ENCODE assay signal across 9 cellular contexts in the genomic region with DNA sequence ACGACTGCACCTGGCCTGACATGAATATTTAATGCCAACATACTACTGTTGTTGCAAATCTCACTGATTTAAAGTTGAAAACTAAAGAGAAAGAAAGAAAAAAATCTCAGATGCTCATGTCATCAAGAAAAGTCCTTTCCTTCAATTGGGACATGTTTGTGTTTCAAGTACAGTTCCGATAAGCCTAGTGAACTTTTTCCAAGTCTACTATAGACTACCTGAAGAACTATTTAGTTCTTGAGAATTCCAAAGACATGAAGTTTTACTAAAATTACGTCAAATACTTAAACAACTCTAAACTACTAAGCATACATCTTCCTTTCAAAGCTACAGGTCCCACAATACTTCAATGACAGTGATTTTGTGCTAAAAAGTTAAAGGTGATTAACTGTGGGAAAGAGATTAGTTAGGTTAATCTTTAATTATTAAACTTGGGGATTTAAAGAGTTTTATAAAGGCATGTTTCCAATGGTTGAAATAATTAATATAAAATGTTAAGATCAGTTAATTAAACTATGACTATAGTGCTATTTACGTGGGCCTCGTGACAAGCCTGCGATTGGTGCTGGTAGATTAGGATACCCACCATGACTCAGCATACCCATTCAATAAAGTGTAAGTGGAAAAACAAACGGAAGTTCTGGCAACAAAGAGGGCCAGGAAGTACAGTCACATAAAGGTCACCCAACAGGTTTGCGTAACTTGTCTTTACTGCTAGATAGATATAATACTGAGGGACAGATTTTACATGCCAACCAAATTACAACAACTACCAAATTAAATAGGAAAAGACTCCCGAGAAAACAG. TPM values are rescaled to one million over a fixed set of nuclear protein-coding genes. Genes with fewer than 3 reads are reported as not detected.
DNase-seq lines count a peak whose midpoint lies in the region; ATAC-seq and TF ChIP-seq lines count a peak whose summit lies in the region.
"Had no signal": no experiment of that assay in that cellular context is flagged by ENCODE, and none has a peak within 500 bp of the region (broad histone marks: within the 10 kb centered on the region; RNA-seq: fewer than 3 reads in every experiment).

No MANE protein-coding gene starts in this region.

- no peaks in the 10 kb centered on the region for H4K20me1 ChIP-seq in IMR-90 (ENCODE audit: insufficient read depth, low read length)

- H3K4me3 ChIP-seq in IMR-90 (ENCODE audit: insufficient read depth, low read depth, low read length), result no peak overlapping the region
- H3K4me3 ChIP-seq: skin epidermis had no signal

- no peak overlapping the region for H3K9ac ChIP-seq in IMR-90 (ENCODE audit: low read depth, low read length)

- H2AK9ac ChIP-seq in IMR-90 (replicated peaks; ENCODE audit: low read depth, low read length, poor library complexity), result no peak overlapping the region

- DNase-seq in AML-193 (lab: John Stamatoyannopoulos, UW), result peak; percentile 68 to 82
- DNase-seq in IMR-90, result peak; percentile 83
- peak; percentile 62 for DNase-seq in amniotic epithelial cell (ENCODE audit: low read depth)
- peak; percentile 66 for DNase-seq in left lobe of liver (ENCODE audit: low spot score)
- DNase-seq in OCI-M2 (lab: John Stamatoyannopoulos, UW; ENCODE audit: unreplicated experiment), result no peak
- no peak for DNase-seq in inferior parietal cortex (ENCODE audit: extremely low spot score)

- H2BK5ac ChIP-seq in IMR-90 (ENCODE audit: low read depth, low read length, poor library complexity, severe bottlenecking), result peak overlapping the region; percentile 8

- H3K27ac ChIP-seq in IMR-90 (ENCODE audit: insufficient read depth, low read length), result no peak overlapping the region

- POLR2A ChIA-PET in IMR-90 (lab: Charles Lee; ENCODE audit: unreplicated experiment), result interaction anchor here (0.5 kb wide), 1 partner anchor 12 kb away, joined by 3 read pairs; no protein-coding TSS in a partner anchor

- dilution Hi-C loops in IMR-90 (cut with HindIII; ENCODE audit: low sequenced_read_pairs, unreplicated experiment), result no loop called here

- H3K79me1 ChIP-seq in IMR-90 (ENCODE audit: low read depth in 1 of 2, low read length in 2 of 2), result peaks cover 9 to 58% of the 10 kb centered on the region in 2 experiments

- TF ChIP-seq CTCF in IMR-90 (conservative IDR thresholded peaks at IDR 0.05; ENCODE audit: low read depth, low read length), result no peak

- TF ChIP-seq POLR2A in IMR-90 (IDR thresholded peaks at IDR 0.05; ENCODE audit: low read depth, low read length), result no peak

- no peak for TF ChIP-seq RAD21 in IMR-90 (IDR thresholded peaks at IDR 0.05; ENCODE audit: low read length)

- peak overlapping the region; percentile 62; the same call in 1 of the 2 replicates for H2BK20ac ChIP-seq in IMR-90 (ENCODE audit: low read depth, low read length)

- H4K91ac ChIP-seq in IMR-90 (ENCODE audit: insufficient read depth, low read depth, low read length), result peak overlapping the region; percentile 33; the same call in 1 of the 2 replicates

- H4K8ac ChIP-seq in IMR-90 (ENCODE audit: low read depth in 2 of 2, low read length in 2 of 2), result no peak overlapping the region

- peak overlapping the region; percentile 22; the same call in 1 of the 2 replicates for H3K4me2 ChIP-seq in IMR-90 (ENCODE audit: low read depth, low read length)

- no peak overlapping the region for H2AFZ ChIP-seq in IMR-90 (replicated peaks; ENCODE audit: low read length, poor library complexity)

- H3K9me3 ChIP-seq in IMR-90 (ENCODE audit: control insufficient read depth, insufficient read depth, low read length), result no peaks in the 10 kb centered on the region

- peak overlapping the region; percentile 74; the same call in 1 of the 2 replicates for H3K23ac ChIP-seq in IMR-90 (ENCODE audit: low read depth, low read length)

- no peak overlapping the region; the same call in 1 of the 2 replicates for H2AK5ac ChIP-seq in IMR-90 (ENCODE audit: low read depth, low read length)

- H3K36me3 ChIP-seq in IMR-90 (ENCODE audit: control insufficient read depth, insufficient read depth, low read length), result peaks cover 9% of the 10 kb centered on the region

- no peak overlapping the region; the same call in 1 of the 2 replicates for H3K18ac ChIP-seq in IMR-90 (ENCODE audit: low read depth, low read length)

- in situ Hi-C loops in IMR-90 (cut with MboI; ENCODE audit: low sequenced_read_pairs), result no loop called here

- H3K14ac ChIP-seq in IMR-90 (replicated peaks; ENCODE audit: low read depth, low read length), result 0 out of 2 replicates have a peak overlapping the region, but pooled peaks have one; percentile 59

- H3K4me1 ChIP-seq in IMR-90 (ENCODE audit: control insufficient read depth, insufficient read depth, low read length), result peaks cover 6% of the 10 kb centered on the region

- CTCF ChIA-PET in IMR-90 (lab: Yijun Ruan, JAX), result interaction anchor here (1.6 kb wide), 1 partner anchor 12 kb away, joined by 10 read pairs; no protein-coding TSS in a partner anchor

- WGBS in IMR-90 (ENCODE audit: extremely low coverage in 2 of 2, insufficient read length in 1 of 2), 2 experiments, result no CpG with 5 or more reads among the region's 9 CpGs

- no TSS peak for BruUV-seq in IMR-90 (replicated peaks; lab: Mats Ljungman, UMichigan)

- H3K4ac ChIP-seq in IMR-90 (ENCODE audit: low read depth, low read length), result peak overlapping the region; percentile 45; the same call in 1 of the 2 replicates

- H3K27me3 ChIP-seq in IMR-90 (ENCODE audit: control insufficient read depth, insufficient read depth, low read length), result no peaks in the 10 kb centered on the region

- peak; percentile 35 for ATAC-seq in IMR-90 (ENCODE audit: low read depth)
- peak; percentile 87 for ATAC-seq in left lobe of liver
- ATAC-seq in HG02938 (IDR thresholded peaks at IDR 0.05; ENCODE audit: unreplicated experiment), result no peak
- ATAC-seq in GM18511 (IDR thresholded peaks at IDR 0.05; ENCODE audit: unreplicated experiment), result no peak

- H2BK15ac ChIP-seq in IMR-90 (ENCODE audit: low read depth, low read length), result peak overlapping the region; percentile 67; the same call in 2 of the 3 replicates

- H2BK120ac ChIP-seq in IMR-90 (ENCODE audit: low read depth, low read length), result no peak overlapping the region; the same call in 1 of the 2 replicates

- no peak overlapping the region for H4K5ac ChIP-seq in IMR-90 (ENCODE audit: low read depth, low read length)

- H3K9me1 ChIP-seq in IMR-90 (ENCODE audit: insufficient read depth, low read length), result peaks cover 15% of the 10 kb centered on the region

- intact Hi-C loops in IMR-90 (cut with micrococcal nuclease), result loop anchor here (5.0 to 10.0 kb wide), 2 partner anchors 39 to 147 kb away; no protein-coding TSS in a partner anchor

- no peak overlapping the region for H3K56ac ChIP-seq in IMR-90 (ENCODE audit: extremely low read depth, insufficient read depth, low read length)

TF ChIP-seq in IMR-90, 13 proteins besides CTCF, POLR2A, EP300 and RAD21:
- no peak for TF ChIP-seq RFX5 (IDR thresholded peaks at IDR 0.05; ENCODE audit: low read depth, low read length)
- peak; percentile 75 for TF ChIP-seq MAFK (IDR thresholded peaks at IDR 0.05; ENCODE audit: low read depth, low read length)
- TF ChIP-seq CHD1 (IDR thresholded peaks at IDR 0.05; ENCODE audit: low read depth, low read length), result no peak
- TF ChIP-seq ELK1 (IDR thresholded peaks at IDR 0.05; ENCODE audit: borderline replicate concordance, low read depth, low read length), result no peak
- peak; percentile 97 for TF ChIP-seq NFE2L2 (IDR thresholded peaks at IDR 0.05; ENCODE audit: low read depth, low read length)
- TF ChIP-seq SMC3 (IDR thresholded peaks at IDR 0.05; ENCODE audit: low read depth, low read length), result no peak
- no peak; the same call in 1 of the 2 replicates for TF ChIP-seq BHLHE40 (IDR thresholded peaks at IDR 0.05; ENCODE audit: low read depth, low read length)
- no peak for TF ChIP-seq RCOR1 (IDR thresholded peaks at IDR 0.05; ENCODE audit: insufficient replicate concordance, low read length)
- peak; percentile 92 for TF ChIP-seq CEBPB (IDR thresholded peaks at IDR 0.05; ENCODE audit: low read depth, low read length)
- 0 out of 2 replicates have a peak, but pooled peaks have one; percentile 30 for TF ChIP-seq FOS (IDR thresholded peaks at IDR 0.05; ENCODE audit: low read depth, low read length)
- TF ChIP-seq, protein P1, sequence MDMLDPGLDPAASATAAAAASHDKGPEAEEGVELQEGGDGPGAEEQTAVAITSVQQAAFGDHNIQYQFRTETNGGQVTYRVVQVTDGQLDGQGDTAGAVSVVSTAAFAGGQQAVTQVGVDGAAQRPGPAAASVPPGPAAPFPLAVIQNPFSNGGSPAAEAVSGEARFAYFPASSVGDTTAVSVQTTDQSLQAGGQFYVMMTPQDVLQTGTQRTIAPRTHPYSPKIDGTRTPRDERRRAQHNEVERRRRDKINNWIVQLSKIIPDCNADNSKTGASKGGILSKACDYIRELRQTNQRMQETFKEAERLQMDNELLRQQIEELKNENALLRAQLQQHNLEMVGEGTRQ (IDR thresholded peaks at IDR 0.05; ENCODE audit: low read depth, low read length), result peak; percentile 23; the same call in 1 of the 2 replicates

RNA-seq across cellular contexts. Expression of gene SEPTIN10, which starts 55.5 kb away (rescaled TPM):
- total RNA-seq in IMR-90 (2012; rRNA removed) (82.6 and 83.9 TPM in 2 replicates), left lobe of liver (36.3 TPM)
- polyA plus RNA-seq in IMR-90 (2012; rRNA removed), result 42.4 and 55.4 TPM in 2 replicates
- polyA plus RNA-seq in IMR-90 (2012; cell fraction: cytosol; rRNA removed), result 12.1 and 13.7 TPM in 2 replicates
- 5.4 and 27.4 TPM in 2 replicates for polyA plus RNA-seq in IMR-90 (2012; cell fraction: nucleus; rRNA removed; ENCODE audit: low replicate concordance)

RNA-seq across cellular contexts. Expression of gene SOWAHC, which starts 55.9 kb away (rescaled TPM):
- total RNA-seq in IMR-90 (2012; rRNA removed) (4.8 and 8.9 TPM in 2 replicates), left lobe of liver (21.3 TPM)
- 3.2 and 3.4 TPM in 2 replicates for polyA plus RNA-seq in IMR-90 (2012; rRNA removed)
- 1.8 and 3.7 TPM in 2 replicates for polyA plus RNA-seq in IMR-90 (2012; cell fraction: cytosol; rRNA removed)
- polyA plus RNA-seq in IMR-90 (2012; cell fraction: nucleus; rRNA removed; ENCODE audit: low replicate concordance), result 2.0 and 2.4 TPM in 2 replicates

Comparison
In these comparisons a context has a peak if more than half of its experiments do, and no peak if none do; other contexts are left out.
1. DNase-seq: peak in AML-193 (2 of 2), IMR-90 (single experiment), amniotic epithelial cell (single experiment) and left lobe of liver (single experiment); none in OCI-M2 (single experiment) and inferior parietal cortex (single experiment).
2. ATAC-seq: peak in IMR-90 (single experiment) and left lobe of liver (single experiment); none in HG02938 (single experiment) and GM18511 (single experiment).